In genomic region chr16:1422076-1422475, GRCh38 we compare ENCODE assay signal across 16 cellular contexts. TPM values are rescaled to one million over a fixed set of nuclear protein-coding genes. Genes with fewer than 3 reads are reported as not detected.
A peak's percentile ranks its signal among the peaks of the same experiment; 100 is the strongest.
DNase-seq lines count a peak whose midpoint lies in the region; ATAC-seq, FAIRE-seq and TF ChIP-seq lines count a peak whose summit lies in the region.
"Had no signal": no experiment of that assay in that cellular context is flagged by ENCODE, and none has a peak within 500 bp of the region (broad histone marks: within the 10 kb centered on the region; RNA-seq: fewer than 3 reads in every experiment).

No MANE protein-coding gene starts in this region.

- H2BK120ac ChIP-seq in H9 (ENCODE audit: low read depth, low read length, poor library complexity, severe bottlenecking) = no peak overlapping the region

- H3K4me3 Mint-ChIP-seq in H9 = peak overlapping the region; percentile 64 to 88
- peak overlapping the region; percentile 64 for H3K4me3 Mint-ChIP-seq in nephron progenitor cell

- H3K4me1 ChIP-seq in A549 (0 out of 3 replicates have a peak, but pooled peaks cover 12% of the 10 kb centered on the region), H9 (ENCODE audit: insufficient read depth, low read length) (no peaks in the 10 kb centered on the region), GM12878 (ENCODE audit: control insufficient read depth, insufficient read depth, low read length) (no peaks in the 10 kb centered on the region)

- POLR2A ChIA-PET in A549 (lab: Yijun Ruan, JAX) (interaction anchor here (0.5 kb wide), 1 partner anchor 773 kb away, joined by 3 read pairs; the partner anchor contains the start of gene WDR90), GM12878 (lab: Charles Lee) (interaction anchor here (0.5 to 2.7 kb wide), 3 partner anchors 9 to 117 kb away, joined by 7 to 10 read pairs (median 7); no protein-coding TSS in a partner anchor)

- peaks cover 6 to 10% of the 10 kb centered on the region in 2 experiments; a peak in 4 of 5 replicates for H3K9me3 Mint-ChIP-seq in H9
- H3K9me3 Mint-ChIP-seq in nephron progenitor cell = peaks cover 15% of the 10 kb centered on the region

- H4K8ac ChIP-seq in H9 (replicated peaks; ENCODE audit: insufficient read length, low read depth, low read length) = no peak overlapping the region

- no peak overlapping the region for H3K18ac ChIP-seq in H9 (ENCODE audit: insufficient read length, low read depth, low read length)

- intact Hi-C loops in GM12878 (cut with micrococcal nuclease; ENCODE audit: unreplicated experiment) = loop anchor here (5.0 kb wide), 3 partner anchors 50 to 190 kb away; partner anchors contain the start of genes CRAMP1, IFT140 and UBE2I

- TF ChIP-seq RAD21 in A549 (conservative IDR thresholded peaks at IDR 0.05 in 1 of 2, IDR thresholded peaks at IDR 0.05 in 1 of 2) (no peak), GM12878 (IDR thresholded peaks at IDR 0.05; ENCODE audit: insufficient read depth, low read depth, low read length) (no peak)

- CTCF ChIA-PET in A549 (lab: Yijun Ruan, JAX) (interaction anchor here (1.1 kb wide), 1 partner anchor 58 kb away, joined by 3 read pairs; no protein-coding TSS in a partner anchor), GM12878 (lab: Yijun Ruan, JAX) (interaction anchor here (1.7 kb wide), 1 partner anchor 59 kb away, joined by 5 read pairs; no protein-coding TSS in a partner anchor)

- no peak overlapping the region for H2BK12ac ChIP-seq in H9 (ENCODE audit: insufficient read length, low read depth, low read length)

- H3K27ac Mint-ChIP-seq in H9 (peak overlapping the region in 1 of 3 experiments; percentile 61; a peak in 1 of 7 replicates), nephron progenitor cell (no peak overlapping the region)

- H3K23me2 ChIP-seq in H9 (ENCODE audit: insufficient read length, low read depth, low read length, poor library complexity, severe bottlenecking) = peaks cover 13% of the 10 kb centered on the region

- no peak overlapping the region for H3K4me3 ChIP-seq in A549
- H3K4me3 ChIP-seq in GM12878 = no peak overlapping the region

- RAD21 ChIA-PET in GM12878 (lab: Charles Lee; ENCODE audit: unreplicated experiment) = no interaction called here

- no peak overlapping the region for H2AFZ ChIP-seq in H9 (ENCODE audit: low read length)
- no peak overlapping the region for H2AFZ ChIP-seq in GM12878 (ENCODE audit: control insufficient read depth, low read depth, low read length)

- no peaks in the 10 kb centered on the region for H3K79me1 ChIP-seq in H9 (ENCODE audit: insufficient read depth, low read depth, low read length, poor library complexity, severe bottlenecking)

- H4K91ac ChIP-seq in H9 (ENCODE audit: insufficient read length, low read depth, low read length) = no peak overlapping the region

- H3K79me2 ChIP-seq in H9 (ENCODE audit: insufficient read depth, low read length) (peaks cover 9% of the 10 kb centered on the region; the same call in 1 of the 2 replicates), GM12878 (ENCODE audit: control insufficient read depth, insufficient read depth, low read length) (peaks cover 20% of the 10 kb centered on the region)

- no TSS peak for BruUV-seq in GM12878 (replicated peaks; lab: Mats Ljungman, UMichigan)

- no peak for DNase-seq in A549 (ENCODE audit: low read depth in 1 of 2, low spot score in 1 of 2)
- DNase-seq in H9 = no peak
- DNase-seq in GM12878 (ENCODE audit: low read depth, low spot score) = no peak
- DNase-seq in nephron progenitor cell = no peak
- DNase-seq in dermis blood vessel endothelial cell = no peak
- no peak for DNase-seq in HT-29 (ENCODE audit: low spot score)
- DNase-seq: kidney glomerular epithelial cell; NCI-H1105; NCI-H748 treated with DMSO at 0.1 percent for 48 hours; occipital lobe; SK-N-SH; stimulated activated CD4-positive, alpha-beta T cell treated with anti-CD3 and anti-CD28 coated beads, Interleukin-2, amount 100 ng/mL, for 24 hours had no signal

- SMC1A ChIA-PET in GM12878 (lab: Charles Lee; ENCODE audit: uncharacterized antibody, unreplicated experiment) = no interaction called here

- in situ Hi-C loops in GM12878 (cut with MboI) = no loop called here

- peak overlapping the region; percentile 31 to 88; a peak in 4 of 6 replicates for H3K27ac ChIP-seq in A549
- no peak overlapping the region for H3K27ac ChIP-seq in H9 (ENCODE audit: insufficient read length, low read depth, low read length)
- H3K27ac ChIP-seq in GM12878 (ENCODE audit: control insufficient read depth, insufficient read depth) = no peak overlapping the region

- H3K14ac ChIP-seq in H9 (ENCODE audit: insufficient read depth, low read length) = no peak overlapping the region

- no peak overlapping the region for H3K23ac ChIP-seq in H9 (ENCODE audit: insufficient read length, low read depth, low read length)

- ATAC-seq in A549 = no peak
- ATAC-seq in GM12878 = no peak
- no peak for ATAC-seq in HG03045 (IDR thresholded peaks at IDR 0.05; ENCODE audit: unreplicated experiment)
- ATAC-seq in GM21528 (IDR thresholded peaks at IDR 0.05; ENCODE audit: low FRiP score, unreplicated experiment) = no peak

- H3K27me3 ChIP-seq in H9 (ENCODE audit: insufficient read depth, low read length) (no peaks in the 10 kb centered on the region), GM12878 (replicated peaks in 1 of 2; ENCODE audit: control insufficient read depth in 2 of 2, insufficient read depth in 2 of 2, low read length in 1 of 2) (no peaks in the 10 kb centered on the region)

- H2BK15ac ChIP-seq in H9 (ENCODE audit: low read depth, low read length) = no peak overlapping the region; the same call in 1 of the 2 replicates

- no peak overlapping the region for H3T11ph ChIP-seq in H9 (ENCODE audit: low read length)

- 84% methylated on average over 10 of the region's 10 CpGs for WGBS in A549 (ENCODE audit: missing lambda C conversion rate)
- no CpG with 5 or more reads among the region's 10 CpGs for WGBS in H9 (ENCODE audit: extremely low coverage, insufficient read length, low lambda C conversion rate)
- WGBS in GM12878 (ENCODE audit: insufficient coverage, insufficient replicate concordance, low lambda C conversion rate, missing lambda C conversion rate) = 90% methylated on average over 10 of the region's 10 CpGs

- TF ChIP-seq POLR2A in A549 (IDR thresholded peaks at IDR 0.05; ENCODE audit: low read length) (no peak), GM12878 (IDR thresholded peaks at IDR 0.05; ENCODE audit: low read depth, low read length) (no peak)

- H3K9ac ChIP-seq in H9 (ENCODE audit: extremely low read depth, insufficient read length, low read length) (no peak overlapping the region), GM12878 (ENCODE audit: control insufficient read depth, insufficient read depth, low read length) (no peak overlapping the region)

- no peak overlapping the region for H2BK20ac ChIP-seq in H9 (ENCODE audit: low read depth, low read length, poor library complexity, severe bottlenecking)

- H3K56ac ChIP-seq in H9 (ENCODE audit: insufficient read length, low read depth, low read length) = no peak overlapping the region

- no peak for TF ChIP-seq EP300 in A549 (IDR thresholded peaks at IDR 0.05)
- TF ChIP-seq EP300 in GM12878 (IDR thresholded peaks at IDR 0.05; ENCODE audit: borderline replicate concordance in 1 of 2, control insufficient read depth in 1 of 2, low read depth in 2 of 2, low read length in 2 of 2) = no peak

- FAIRE-seq in A549 (lab: Jason Lieb, UNC) = no peak
- no peak for FAIRE-seq in GM12878 (lab: Jason Lieb, UNC)
- FAIRE-seq: GM19239 had no signal

- H4K5ac ChIP-seq in H9 (ENCODE audit: insufficient read length, low read depth, low read length) = no peak overlapping the region

- TF ChIP-seq CTCF in A549 (IDR thresholded peaks at IDR 0.05) (no peak), H9 (conservative IDR thresholded peaks at IDR 0.05) (no peak), GM12878 (IDR thresholded peaks at IDR 0.05 in 2 of 3, conservative IDR thresholded peaks at IDR 0.05 in 1 of 3; ENCODE audit: control insufficient read depth in 2 of 3, extremely low read depth in 1 of 3, insufficient read depth in 1 of 3, low read depth in 3 of 3, low read length in 3 of 3) (no peak), nephron progenitor cell (IDR thresholded peaks at IDR 0.05) (no peak)

- no peak overlapping the region for H2BK5ac ChIP-seq in H9 (ENCODE audit: insufficient read length, low read length)

- H3K4me1 Mint-ChIP-seq in H9 (peaks cover 0 to 12% of the 10 kb centered on the region in 2 experiments; a peak in 2 of 4 replicates), nephron progenitor cell (peaks cover 43% of the 10 kb centered on the region)

- H3K27me3 Mint-ChIP-seq in H9 (ENCODE audit: low read depth) (no peaks in the 10 kb centered on the region), nephron progenitor cell (ENCODE audit: low read depth, poor library complexity) (no peaks in the 10 kb centered on the region)

- H3K9me3 ChIP-seq in A549 (no peaks in the 10 kb centered on the region), H9 (ENCODE audit: control insufficient read depth, low read depth, low read length) (no peaks in the 10 kb centered on the region), GM12878 (replicated peaks; ENCODE audit: control insufficient read depth, insufficient read depth, low read length) (no peaks in the 10 kb centered on the region)
- H3K9me3 ChIP-seq: SK-N-SH had no signal

- no peak overlapping the region for H3K4ac ChIP-seq in H9 (ENCODE audit: low read depth, low read length)

- H3K36me3 Mint-ChIP-seq in H9 (ENCODE audit: insufficient read depth in 1 of 3, low read depth in 3 of 3) = peaks cover 0 to 6% (median 3%) of the 10 kb centered on the region in 3 experiments; a peak in 5 of 7 replicates
- H3K36me3 Mint-ChIP-seq in nephron progenitor cell (ENCODE audit: low read depth) = peaks cover 5% of the 10 kb centered on the region

- H2AK5ac ChIP-seq in H9 (ENCODE audit: insufficient read length, low read length) = no peak overlapping the region

- peaks cover 0 to 1% of the 10 kb centered on the region in 2 experiments; a peak in 2 of 4 replicates for H3K36me3 ChIP-seq in GM12878 (ENCODE audit: control insufficient read depth in 2 of 2, insufficient read depth in 2 of 2, low read length in 1 of 2)

- H4K20me1 ChIP-seq in H9 (ENCODE audit: control insufficient read depth, insufficient read depth, insufficient read length) = no peaks in the 10 kb centered on the region
- H4K20me1 ChIP-seq in GM12878 (ENCODE audit: control insufficient read depth, insufficient read depth) = no peaks in the 10 kb centered on the region

- H3K4me2 ChIP-seq in A549 (no peak overlapping the region), H9 (ENCODE audit: insufficient read depth, insufficient read length, low read length) (no peak overlapping the region), GM12878 (ENCODE audit: control insufficient read depth, insufficient read depth) (0 out of 2 replicates have a peak overlapping the region, but pooled peaks have one; percentile 2)

RNA-seq across cellular contexts. Expression of gene UQCC4, which starts 1.5 kb away (rescaled TPM):
- 33.0 and 35.4 TPM in 2 replicates for polyA plus RNA-seq in A549 (2011; rRNA removed)
- 44.4 and 52.5 TPM in 2 replicates for polyA plus RNA-seq in A549 (2012; cell fraction: cytosol; rRNA removed)
- 33.0 and 37.6 TPM in 2 replicates for polyA plus RNA-seq in A549 (2012; cell fraction: nucleus; rRNA removed)
- 21.5 to 23.6 TPM (median 23.0 TPM) in 3 replicates for polyA plus RNA-seq in A549 (2017; fragmentation: RNase III; extraction: RNeasy Plus Mini Kit Qiagen cat#74134 plus additional on column Dnase treatment)
- 7.6 and 15.3 TPM in 2 replicates for polyA minus RNA-seq in A549 (2011; rRNA and poly(A)+ RNA removed)
- total RNA-seq in H9 (2021) = 11.4 and 12.3 TPM in 2 replicates
- total RNA-seq in GM12878 (2013; cell fraction: nucleolus; rRNA removed) = 7.8 and 10.6 TPM in 2 replicates
- 23.8 and 29.2 TPM in 2 replicates for total RNA-seq in GM12878 (2014; rRNA removed)
- 12.4 and 15.1 TPM in 2 replicates for total RNA-seq in GM12878 (2014; rRNA removed; fragmentation: Illumina TruSeq; extraction: Trizol)
- 21.9 and 23.7 TPM in 2 replicates for total RNA-seq in GM12878 (2021)
- 12.4 TPM for polyA plus RNA-seq in GM12878 (2011; ENCODE audit: low read depth)
- 24.5 and 32.9 TPM in 2 replicates for polyA plus RNA-seq in GM12878 (2011; rRNA removed)
- polyA plus RNA-seq in GM12878 (2011; cell fraction: cytosol; rRNA removed) = 41.9 and 49.1 TPM in 2 replicates
- polyA plus RNA-seq in GM12878 (2011; cell fraction: nucleus; rRNA removed) = 21.9 and 25.0 TPM in 2 replicates
- polyA plus RNA-seq in GM12878 (2012) = 15.1 and 16.1 TPM in 2 replicates
- 4.1 and 9.2 TPM in 2 replicates for polyA plus RNA-seq in GM12878 (2014; fragmentation: Illumina TruSeq; extraction: Trizol)
- polyA plus RNA-seq in GM12878 (2014; fragmentation: Nextera tagmentation; extraction: Ambion mirVana) = 1 to 10 TPM; 1.7 to 4.7 TPM
- 25.4 and 27.1 TPM in 2 replicates for polyA plus RNA-seq in GM12878 (2014; rRNA removed)
- polyA plus RNA-seq in GM12878 (2016; fragmentation: Nextera tagmentation; extraction: Ambion mirVana) = 10 to 100 TPM; 45.3 to 56.1 TPM
- polyA minus RNA-seq in GM12878 (2011; rRNA and poly(A)+ RNA removed) = 12.1 and 16.2 TPM in 2 replicates
- 6.8 and 7.5 TPM in 2 replicates for polyA minus RNA-seq in GM12878 (2011; cell fraction: cytosol; rRNA and poly(A)+ RNA removed)
- polyA minus RNA-seq in GM12878 (2011; cell fraction: nucleus; rRNA and poly(A)+ RNA removed) = 6.4 and 13.4 TPM in 2 replicates
- total RNA-seq in dermis blood vessel endothelial cell = 13.7 and 19.7 TPM in 2 replicates
- total RNA-seq in HT-29 (2014; rRNA removed; shearing (Covaris generic)) = 50.9 and 58.1 TPM in 2 replicates

RNA-seq across cellular contexts. Expression of gene UNKL, which starts 7.6 kb away (rescaled TPM):
- polyA plus RNA-seq in A549 (2011; rRNA removed) = 17.2 and 20.7 TPM in 2 replicates
- polyA plus RNA-seq in A549 (2012; cell fraction: cytosol; rRNA removed) = 47.0 and 63.2 TPM in 2 replicates
- polyA plus RNA-seq in A549 (2012; cell fraction: nucleus; rRNA removed) = 182 and 202 TPM in 2 replicates
- 37.6 to 41.2 TPM (median 38.2 TPM) in 3 replicates for polyA plus RNA-seq in A549 (2017; fragmentation: RNase III; extraction: RNeasy Plus Mini Kit Qiagen cat#74134 plus additional on column Dnase treatment)
- 6.3 and 10.8 TPM in 2 replicates for polyA minus RNA-seq in A549 (2011; rRNA and poly(A)+ RNA removed)
- 32.0 and 33.3 TPM in 2 replicates for total RNA-seq in H9 (2021)
- total RNA-seq in GM12878 (2013; cell fraction: nucleolus; rRNA removed) = 59.6 and 66.8 TPM in 2 replicates
- total RNA-seq in GM12878 (2014; rRNA removed) = 7.5 and 12.4 TPM in 2 replicates
- total RNA-seq in GM12878 (2014; rRNA removed; fragmentation: Illumina TruSeq; extraction: Trizol) = 3.5 and 5.4 TPM in 2 replicates
- total RNA-seq in GM12878 (2021) = 18.4 and 21.6 TPM in 2 replicates
- 6.8 TPM for polyA plus RNA-seq in GM12878 (2011; ENCODE audit: low read depth)
- 8.9 and 11.2 TPM in 2 replicates for polyA plus RNA-seq in GM12878 (2011; rRNA removed)
- 8.2 and 12.7 TPM in 2 replicates for polyA plus RNA-seq in GM12878 (2011; cell fraction: cytosol; rRNA removed)
- polyA plus RNA-seq in GM12878 (2011; cell fraction: nucleus; rRNA removed) = 109 and 131 TPM in 2 replicates
- polyA plus RNA-seq in GM12878 (2012) = 10.9 and 18.3 TPM in 2 replicates
- 1.1 and 2.1 TPM in 2 replicates for polyA plus RNA-seq in GM12878 (2014; fragmentation: Illumina TruSeq; extraction: Trizol)
- polyA plus RNA-seq in GM12878 (2014; fragmentation: Nextera tagmentation; extraction: Ambion mirVana) = under 1 TPM; 0.40 to 0.57 TPM
- 15.1 and 20.7 TPM in 2 replicates for polyA plus RNA-seq in GM12878 (2014; rRNA removed)
- 1 to 10 TPM; 8.6 to 9.6 TPM for polyA plus RNA-seq in GM12878 (2016; fragmentation: Nextera tagmentation; extraction: Ambion mirVana)
- polyA minus RNA-seq in GM12878 (2011; rRNA and poly(A)+ RNA removed) = 4.3 and 6.6 TPM in 2 replicates
- polyA minus RNA-seq in GM12878 (2011; cell fraction: cytosol; rRNA and poly(A)+ RNA removed) = 6.7 and 10.3 TPM in 2 replicates
- 14.6 and 20.2 TPM in 2 replicates for polyA minus RNA-seq in GM12878 (2011; cell fraction: nucleus; rRNA and poly(A)+ RNA removed)
- 8.2 and 14.5 TPM in 2 replicates for total RNA-seq in dermis blood vessel endothelial cell
- total RNA-seq in HT-29 (2014; rRNA removed; shearing (Covaris generic)) = 29.1 and 32.0 TPM in 2 replicates

RNA-seq across cellular contexts. Expression of gene PERCC1, which starts 8.8 kb away (rescaled TPM):
- polyA plus RNA-seq in A549 (2011; rRNA removed) (not detected in 2 replicates), A549 (2017; fragmentation: RNase III; extraction: RNeasy Plus Mini Kit Qiagen cat#74134 plus additional on column Dnase treatment) (not detected in 3 replicates), GM12878 (2011; rRNA removed) (not detected in 2 replicates), GM12878 (2014; fragmentation: Illumina TruSeq; extraction: Trizol) (not detected in 2 replicates), GM12878 (2014; fragmentation: Nextera tagmentation; extraction: Ambion mirVana) (not detected), GM12878 (2014; rRNA removed) (not detected in 2 replicates), GM12878 (2016; fragmentation: Nextera tagmentation; extraction: Ambion mirVana) (not detected)
- polyA plus RNA-seq in A549 (2012; cell fraction: cytosol; rRNA removed) = not detected in 2 replicates
- not detected in 2 replicates for polyA plus RNA-seq in A549 (2012; cell fraction: nucleus; rRNA removed)
- polyA minus RNA-seq in A549 (2011; rRNA and poly(A)+ RNA removed) = not detected in 2 replicates
- total RNA-seq in H9 (2021) (not detected in 2 replicates), GM12878 (2014; rRNA removed) (not detected in 2 replicates), GM12878 (2014; rRNA removed; fragmentation: Illumina TruSeq; extraction: Trizol) (not detected in 2 replicates), GM12878 (2021) (not detected in 2 replicates), dermis blood vessel endothelial cell (not detected in 2 replicates)
- not detected in 2 replicates for total RNA-seq in GM12878 (2013; cell fraction: nucleolus; rRNA removed)
- polyA plus RNA-seq in GM12878 (2011; ENCODE audit: low read depth) = not detected
- not detected in 2 replicates for polyA plus RNA-seq in GM12878 (2011; cell fraction: cytosol; rRNA removed)
- polyA plus RNA-seq in GM12878 (2011; cell fraction: nucleus; rRNA removed) = not detected in 2 replicates
- not detected in 2 replicates for polyA plus RNA-seq in GM12878 (2012)
- polyA minus RNA-seq in GM12878 (2011; rRNA and poly(A)+ RNA removed) = not detected in 2 replicates
- not detected in 2 replicates for polyA minus RNA-seq in GM12878 (2011; cell fraction: cytosol; rRNA and poly(A)+ RNA removed)
- polyA minus RNA-seq in GM12878 (2011; cell fraction: nucleus; rRNA and poly(A)+ RNA removed) = not detected in 2 replicates
- total RNA-seq in HT-29 (2014; rRNA removed; shearing (Covaris generic)) = 0.10 TPM in 1 of 2 replicates, not detected in the other
- total RNA-seq: fibroblast of villous mesenchyme, occipital lobe had no signal
- polyA plus RNA-seq: SK-N-SH had no signal

RNA-seq across cellular contexts. Expression of gene CCDC154, which starts 22.3 kb away (rescaled TPM):
- polyA plus RNA-seq in A549 (2011; rRNA removed) = 0.16 and 0.34 TPM in 2 replicates
- polyA plus RNA-seq in A549 (2012; cell fraction: cytosol; rRNA removed) = 0.30 and 0.32 TPM in 2 replicates
- 1.6 and 2.0 TPM in 2 replicates for polyA plus RNA-seq in A549 (2012; cell fraction: nucleus; rRNA removed)
- 0.49 to 0.74 TPM (median 0.70 TPM) in 3 replicates for polyA plus RNA-seq in A549 (2017; fragmentation: RNase III; extraction: RNeasy Plus Mini Kit Qiagen cat#74134 plus additional on column Dnase treatment)
- not detected in 2 replicates for polyA minus RNA-seq in A549 (2011; rRNA and poly(A)+ RNA removed)
- 1.3 and 2.0 TPM in 2 replicates for total RNA-seq in H9 (2021)
- total RNA-seq in GM12878 (2013; cell fraction: nucleolus; rRNA removed) = 0.42 and 0.46 TPM in 2 replicates
- 0.06 and 0.11 TPM in 2 replicates for total RNA-seq in GM12878 (2014; rRNA removed)
- total RNA-seq in GM12878 (2014; rRNA removed; fragmentation: Illumina TruSeq; extraction: Trizol) = not detected in 2 replicates
- 0.21 and 0.26 TPM in 2 replicates for total RNA-seq in GM12878 (2021)
- polyA plus RNA-seq in GM12878 (2011; ENCODE audit: low read depth) = not detected
- polyA plus RNA-seq in GM12878 (2011; rRNA removed) = not detected in 2 replicates
- not detected in 2 replicates for polyA plus RNA-seq in GM12878 (2011; cell fraction: cytosol; rRNA removed)
- polyA plus RNA-seq in GM12878 (2011; cell fraction: nucleus; rRNA removed) = 0.19 and 0.37 TPM in 2 replicates
- polyA plus RNA-seq in GM12878 (2012) = 0.08 and 0.37 TPM in 2 replicates
- not detected in 2 replicates for polyA plus RNA-seq in GM12878 (2014; fragmentation: Illumina TruSeq; extraction: Trizol)
- not detected for polyA plus RNA-seq in GM12878 (2014; fragmentation: Nextera tagmentation; extraction: Ambion mirVana)
- polyA plus RNA-seq in GM12878 (2014; rRNA removed) = 0.33 TPM in 1 of 2 replicates, not detected in the other
- polyA plus RNA-seq in GM12878 (2016; fragmentation: Nextera tagmentation; extraction: Ambion mirVana) = under 1 TPM in 1 of 2 experiments, not detected in 1; 0.25 TPM
- not detected in 2 replicates for polyA minus RNA-seq in GM12878 (2011; rRNA and poly(A)+ RNA removed)
- not detected in 2 replicates for polyA minus RNA-seq in GM12878 (2011; cell fraction: cytosol; rRNA and poly(A)+ RNA removed)
- polyA minus RNA-seq in GM12878 (2011; cell fraction: nucleus; rRNA and poly(A)+ RNA removed) = not detected in 2 replicates
- 0.09 and 0.34 TPM in 2 replicates for total RNA-seq in dermis blood vessel endothelial cell
- not detected in 2 replicates for total RNA-seq in HT-29 (2014; rRNA removed; shearing (Covaris generic))

RNA-seq across cellular contexts. Expression of gene CLCN7, which starts 52.8 kb away (rescaled TPM):
- polyA plus RNA-seq in A549 (2011; rRNA removed) (17.2 and 19.9 TPM in 2 replicates), A549 (2017; fragmentation: RNase III; extraction: RNeasy Plus Mini Kit Qiagen cat#74134 plus additional on column Dnase treatment) (51.6 to 69.7 TPM (median 62.8 TPM) in 3 replicates), GM12878 (2011; rRNA removed) (5.0 and 12.8 TPM in 2 replicates), GM12878 (2014; fragmentation: Illumina TruSeq; extraction: Trizol) (2.7 and 11.6 TPM in 2 replicates), GM12878 (2014; fragmentation: Nextera tagmentation; extraction: Ambion mirVana) (under 1 TPM; 0.04 to 0.18 TPM), GM12878 (2014; rRNA removed) (61.6 and 64.5 TPM in 2 replicates), GM12878 (2016; fragmentation: Nextera tagmentation; extraction: Ambion mirVana) (10 to 100 TPM; 36.7 to 38.0 TPM)
- 52.1 and 62.2 TPM in 2 replicates for polyA plus RNA-seq in A549 (2012; cell fraction: cytosol; rRNA removed)
- polyA plus RNA-seq in A549 (2012; cell fraction: nucleus; rRNA removed) = 218 and 307 TPM in 2 replicates
- polyA minus RNA-seq in A549 (2011; rRNA and poly(A)+ RNA removed) = 28.2 and 40.0 TPM in 2 replicates
- total RNA-seq in H9 (2021) (70.0 and 75.3 TPM in 2 replicates), GM12878 (2014; rRNA removed) (21.3 and 27.1 TPM in 2 replicates), GM12878 (2014; rRNA removed; fragmentation: Illumina TruSeq; extraction: Trizol) (7.7 and 7.8 TPM in 2 replicates), GM12878 (2021) (56.3 and 62.5 TPM in 2 replicates), dermis blood vessel endothelial cell (69.9 and 96.7 TPM in 2 replicates)
- 111 TPM in 2 replicates for total RNA-seq in GM12878 (2013; cell fraction: nucleolus; rRNA removed)
- polyA plus RNA-seq in GM12878 (2011; ENCODE audit: low read depth) = 18.9 TPM
- polyA plus RNA-seq in GM12878 (2011; cell fraction: cytosol; rRNA removed) = 12.9 and 20.6 TPM in 2 replicates
- 292 and 389 TPM in 2 replicates for polyA plus RNA-seq in GM12878 (2011; cell fraction: nucleus; rRNA removed)
- polyA plus RNA-seq in GM12878 (2012) = 50.7 and 52.0 TPM in 2 replicates
- 17.0 and 18.1 TPM in 2 replicates for polyA minus RNA-seq in GM12878 (2011; rRNA and poly(A)+ RNA removed)
- polyA minus RNA-seq in GM12878 (2011; cell fraction: cytosol; rRNA and poly(A)+ RNA removed) = 5.7 and 7.2 TPM in 2 replicates
- polyA minus RNA-seq in GM12878 (2011; cell fraction: nucleus; rRNA and poly(A)+ RNA removed) = 47.1 and 65.3 TPM in 2 replicates
- 121 and 151 TPM in 2 replicates for total RNA-seq in HT-29 (2014; rRNA removed; shearing (Covaris generic))

Comparison
In these comparisons a context has a peak if more than half of its experiments do, and no peak if none do; other contexts are left out.
1. H3K27ac ChIP-seq: peak in A549 (2 of 2); none in H9 (single experiment) and GM12878 (single experiment).